Comparison of ENCODE assay signal across 21 cellular contexts in genomic region chr9:69895185-69895584, GRCh38.
DNase-seq lines count a peak whose midpoint lies in the region; ATAC-seq, FAIRE-seq and TF ChIP-seq lines count a peak whose summit lies in the region.
"Had no signal": no experiment of that assay in that cellular context is flagged by ENCODE, and none has a peak within 500 bp of the region (broad histone marks: within the 10 kb centered on the region; RNA-seq: fewer than 3 reads in every experiment).

No MANE protein-coding gene starts in this region.

- H3K9me3 ChIP-seq in astrocyte (ENCODE audit: insufficient read depth, low read depth, low read length) = no peaks in the 10 kb centered on the region
- no peaks in the 10 kb centered on the region for H3K9me3 ChIP-seq in right lobe of liver
- H3K9me3 ChIP-seq: BLaER1, HAP-1 had no signal

- no TSS peak for BruUV-seq in Calu3 (replicated peaks; lab: Mats Ljungman, UMichigan)

- intact Hi-C loops in Calu3 (cut with micrococcal nuclease; ENCODE audit: unreplicated experiment) (no loop called here), right lobe of liver (cut with DNase I) (no loop called here)
- intact Hi-C loops in activated naive CD4-positive, alpha-beta T cell treated with anti-CD3 and anti-CD28 coated beads for 36 hours (cut with micrococcal nuclease) = no loop called here

- ATAC-seq in right lobe of liver (peak; percentile 70 to 90 (median 82)), HG03280 (IDR thresholded peaks at IDR 0.05; ENCODE audit: unreplicated experiment) (no peak)
- ATAC-seq: CD8-positive, alpha-beta T cell had no signal

- TF ChIP-seq CTCF in Calu3 (IDR thresholded peaks at IDR 0.05; ENCODE audit: unreplicated experiment) = no peak
- TF ChIP-seq CTCF in astrocyte (IDR thresholded peaks at IDR 0.05; ENCODE audit: insufficient read depth, low read depth, low read length) = no peak
- no peak for TF ChIP-seq CTCF in right lobe of liver (IDR thresholded peaks at IDR 0.05)

- H3K36me3 ChIP-seq in astrocyte (ENCODE audit: insufficient read depth, low read length) (no peaks in the 10 kb centered on the region), right lobe of liver (no peaks in the 10 kb centered on the region)
- H3K36me3 ChIP-seq: BLaER1, HAP-1, Peyer's patch had no signal

- peaks cover 25% of the 10 kb centered on the region for H3K4me1 ChIP-seq in astrocyte (ENCODE audit: insufficient read depth, low read length)
- peaks cover 0 to 15% (median 5%) of the 10 kb centered on the region in 4 donors for H3K4me1 ChIP-seq in right lobe of liver
- H3K4me1 ChIP-seq: BLaER1, Peyer's patch had no signal

- H3K4me3 Mint-ChIP-seq in Calu3 (ENCODE audit: low read depth, unreplicated experiment) (no peak overlapping the region), astrocyte (ENCODE audit: unreplicated experiment) (no peak overlapping the region)
- H3K4me3 Mint-ChIP-seq in activated naive CD4-positive, alpha-beta T cell treated with anti-CD3 and anti-CD28 coated beads for 36 hours = no peak overlapping the region
- H3K4me3 Mint-ChIP-seq: CD8-positive, alpha-beta T cell had no signal

- H3K36me3 Mint-ChIP-seq in Calu3 (ENCODE audit: insufficient read depth, unreplicated experiment) (peaks cover 6% of the 10 kb centered on the region), astrocyte (ENCODE audit: low read depth, unreplicated experiment) (no peaks in the 10 kb centered on the region)
- no peaks in the 10 kb centered on the region for H3K36me3 Mint-ChIP-seq in activated naive CD4-positive, alpha-beta T cell treated with anti-CD3 and anti-CD28 coated beads for 36 hours (ENCODE audit: low read depth)
- H3K36me3 Mint-ChIP-seq: CD8-positive, alpha-beta T cell had no signal

- CTCF ChIA-PET in Calu3 (lab: Charles Lee) = no interaction called here
- CTCF ChIA-PET in activated naive CD4-positive, alpha-beta T cell treated with anti-CD3 and anti-CD28 coated beads for 36 hours (lab: Charles Lee) = no interaction called here

- H4K20me1 ChIP-seq in astrocyte (ENCODE audit: insufficient read depth, low read length) = no peaks in the 10 kb centered on the region
- H4K20me1 ChIP-seq: BLaER1 had no signal

- no peak for TF ChIP-seq POLR2A in right lobe of liver (IDR thresholded peaks at IDR 0.05)

- H3K27me3 Mint-ChIP-seq in Calu3 (ENCODE audit: unreplicated experiment) (no peaks in the 10 kb centered on the region), astrocyte (ENCODE audit: low read depth, unreplicated experiment) (no peaks in the 10 kb centered on the region)
- H3K27me3 Mint-ChIP-seq in activated naive CD4-positive, alpha-beta T cell treated with anti-CD3 and anti-CD28 coated beads for 36 hours (ENCODE audit: low read depth) = no peaks in the 10 kb centered on the region

- DNase-seq in Calu3 (no peak), astrocyte (ENCODE audit: low read depth) (no peak), fibroblast of gingiva (ENCODE audit: low read depth) (peak; percentile 15), right lobe of liver (no peak), SIG-M5 (lab: John Stamatoyannopoulos, UW) (no peak)
- DNase-seq in effector CD4-positive, alpha-beta T cell = no peak
- DNase-seq in activated naive CD4-positive, alpha-beta T cell treated with anti-CD3 and anti-CD28 coated beads for 36 hours = no peak
- DNase-seq: CD8-positive, alpha-beta T cell; DND-41; KBM-7; NCI-H1105 treated with DMSO at 0.1 percent for 48 hours; NCI-H1694; NCI-H2081 treated with DMSO at 0.1 percent for 48 hours; NCI-H446 treated with DMSO at 0.1 percent for 48 hours; NCI-H69; Peyer's patch had no signal

- H3K9me3 Mint-ChIP-seq in Calu3 (ENCODE audit: low read depth, unreplicated experiment) (peaks cover 3% of the 10 kb centered on the region), astrocyte (ENCODE audit: unreplicated experiment) (no peaks in the 10 kb centered on the region)
- no peaks in the 10 kb centered on the region for H3K9me3 Mint-ChIP-seq in activated naive CD4-positive, alpha-beta T cell treated with anti-CD3 and anti-CD28 coated beads for 36 hours
- H3K9me3 Mint-ChIP-seq: CD8-positive, alpha-beta T cell had no signal

- H3K27me3 ChIP-seq in astrocyte (ENCODE audit: insufficient read depth, low read length) = no peaks in the 10 kb centered on the region
- H3K27me3 ChIP-seq in right lobe of liver = no peaks in the 10 kb centered on the region
- H3K27me3 ChIP-seq: BLaER1, Peyer's patch had no signal

- H3K4me2 ChIP-seq in astrocyte (ENCODE audit: low read length) = no peak overlapping the region
- H3K4me2 ChIP-seq: BLaER1 had no signal

- no peak overlapping the region for H2AFZ ChIP-seq in astrocyte (ENCODE audit: low read depth, low read length)

- no peaks in the 10 kb centered on the region for H3K79me2 ChIP-seq in astrocyte (ENCODE audit: insufficient read depth, low read length)

- no peak overlapping the region for H3K9ac ChIP-seq in astrocyte (ENCODE audit: low read length)
- H3K9ac ChIP-seq: BLaER1 had no signal

- H3K4me3 ChIP-seq in astrocyte (ENCODE audit: insufficient read depth, low read depth, low read length) = no peak overlapping the region
- H3K4me3 ChIP-seq in right lobe of liver = no peak overlapping the region
- H3K4me3 ChIP-seq: BLaER1, HAP-1, Peyer's patch had no signal

- H3K4me1 Mint-ChIP-seq in Calu3 (ENCODE audit: low read depth, unreplicated experiment) (peaks cover 38% of the 10 kb centered on the region), astrocyte (ENCODE audit: low read depth, unreplicated experiment) (peaks cover 35% of the 10 kb centered on the region)
- peaks cover 11% of the 10 kb centered on the region for H3K4me1 Mint-ChIP-seq in activated naive CD4-positive, alpha-beta T cell treated with anti-CD3 and anti-CD28 coated beads for 36 hours (ENCODE audit: low read depth)

- no peak overlapping the region for H3K27ac ChIP-seq in astrocyte (ENCODE audit: low read depth, low read length)
- peak overlapping the region; percentile 35 to 62 (median 47) for H3K27ac ChIP-seq in right lobe of liver
- H3K27ac ChIP-seq: BLaER1, Peyer's patch had no signal

- 56% methylated on average over 1 of the region's 1 CpG for WGBS in right lobe of liver (ENCODE audit: insufficient coverage, low coverage, low lambda C conversion rate, missing lambda C conversion rate)

- FAIRE-seq in astrocyte (lab: Jason Lieb, UNC) = no peak
- FAIRE-seq: D721Med, G401.6 had no signal

- H3K27ac Mint-ChIP-seq in Calu3 (ENCODE audit: unreplicated experiment) = peak overlapping the region; percentile 27
- peak overlapping the region; percentile 48 for H3K27ac Mint-ChIP-seq in astrocyte (ENCODE audit: unreplicated experiment)
- H3K27ac Mint-ChIP-seq in activated naive CD4-positive, alpha-beta T cell treated with anti-CD3 and anti-CD28 coated beads for 36 hours = no peak overlapping the region
- H3K27ac Mint-ChIP-seq: CD8-positive, alpha-beta T cell had no signal
